17 cellular contexts compared by ENCODE assay signal in the genomic region with DNA sequence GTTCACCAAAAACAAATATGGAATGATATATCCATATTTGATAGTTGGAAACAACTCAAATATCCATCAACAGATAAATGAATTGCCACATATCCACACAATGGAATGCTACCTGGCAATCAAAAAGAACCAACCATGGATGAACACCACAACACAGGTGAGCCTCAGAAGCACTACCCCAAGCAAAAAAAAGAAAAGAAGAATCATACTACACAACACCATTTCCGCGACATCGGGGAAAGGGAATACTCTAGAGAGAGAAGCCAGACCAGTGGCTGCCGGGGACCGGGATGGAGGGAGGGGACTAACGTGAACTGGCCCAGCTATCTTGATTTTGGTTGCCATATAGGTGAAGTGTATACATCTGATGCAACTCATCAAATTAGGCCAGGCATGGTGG. TPM values are rescaled to one million over a fixed set of nuclear protein-coding genes. Genes with fewer than 3 reads are reported as not detected.
DNase-seq lines count a peak whose midpoint lies in the region; ATAC-seq and TF ChIP-seq lines count a peak whose summit lies in the region.
"Had no signal": no experiment of that assay in that cellular context is flagged by ENCODE, and none has a peak within 500 bp of the region (broad histone marks: within the 10 kb centered on the region; RNA-seq: fewer than 3 reads in every experiment).

No MANE protein-coding gene starts in this region.

- H3K4me1 Mint-ChIP-seq in WTC11, result peaks cover 45% of the 10 kb centered on the region
- peaks cover 32% of the 10 kb centered on the region for H3K4me1 Mint-ChIP-seq in endodermal cell

- H3K9ac ChIP-seq in endodermal cell (ENCODE audit: extremely low read depth, low read length, poor library complexity, severe bottlenecking), result no peak overlapping the region

- TF ChIP-seq POLR2A in right lobe of liver (IDR thresholded peaks at IDR 0.05), result no peak

- H3K27me3 Mint-ChIP-seq in WTC11 (ENCODE audit: low read depth) (no peaks in the 10 kb centered on the region), endodermal cell (ENCODE audit: insufficient read depth) (no peaks in the 10 kb centered on the region)

- H3K9me3 ChIP-seq in endodermal cell (ENCODE audit: control insufficient read depth, low read length), result no peaks in the 10 kb centered on the region
- no peaks in the 10 kb centered on the region for H3K9me3 ChIP-seq in right lobe of liver
- H3K9me3 ChIP-seq: HAP-1 had no signal

- no peaks in the 10 kb centered on the region for H3K36me3 Mint-ChIP-seq in WTC11
- H3K36me3 Mint-ChIP-seq in endodermal cell (ENCODE audit: low read depth), result peaks cover 4% of the 10 kb centered on the region
- H3K36me3 Mint-ChIP-seq: CD8-positive, alpha-beta T cell had no signal

- peak overlapping the region; percentile 39; the same call in 1 of the 2 replicates for H3K27ac ChIP-seq in 22Rv1
- H3K27ac ChIP-seq in endodermal cell (ENCODE audit: low read depth, low read length), result no peak overlapping the region
- H3K27ac ChIP-seq in right lobe of liver, result peak overlapping the region; percentile 89 to 96 (median 92)
- H3K27ac ChIP-seq: C4-2B had no signal

- CTCF ChIA-PET in WTC11 (lab: Charles Lee), result no interaction called here

- WGBS in endodermal cell (ENCODE audit: insufficient coverage in 1 of 2, insufficient read length in 1 of 2), 2 experiments, result 97% methylated on average over 6 of the region's 6 CpGs; no CpG with 5 or more reads in 1 of the 2 experiments
- WGBS in right lobe of liver (ENCODE audit: insufficient coverage, low coverage, low lambda C conversion rate, missing lambda C conversion rate), result 98% methylated on average over 6 of the region's 6 CpGs

- no peak overlapping the region for H3K4me3 ChIP-seq in endodermal cell (ENCODE audit: low read length)
- no peak overlapping the region for H3K4me3 ChIP-seq in right lobe of liver
- H3K4me3 ChIP-seq: GM12878, HAP-1, K562 had no signal

- no peak for DNase-seq in WTC11 (ENCODE audit: low spot score)
- no peak for DNase-seq in endodermal cell
- no peak for DNase-seq in right lobe of liver
- DNase-seq in NCI-H146 (lab: John Stamatoyannopoulos, UW), result no peak
- no peak for DNase-seq in HuH-7 (ENCODE audit: low spot score)
- DNase-seq in AG08396 (ENCODE audit: low spot score), result no peak
- DNase-seq: CD8-positive, alpha-beta T cell; DMS 273 treated with DMSO at 0.1 percent for 48 hours; DMS53; DND-41; EL; IMR-90 had no signal

- TF ChIP-seq CTCF in 22Rv1 (IDR thresholded peaks at IDR 0.05), result no peak
- no peak for TF ChIP-seq CTCF in WTC11 (IDR thresholded peaks at IDR 0.05)
- TF ChIP-seq CTCF in endodermal cell (conservative IDR thresholded peaks at IDR 0.05), result no peak
- TF ChIP-seq CTCF in right lobe of liver (IDR thresholded peaks at IDR 0.05), result no peak

- H3K9me3 Mint-ChIP-seq in WTC11, result no peaks in the 10 kb centered on the region
- H3K9me3 Mint-ChIP-seq in endodermal cell, result no peaks in the 10 kb centered on the region
- H3K9me3 Mint-ChIP-seq: CD8-positive, alpha-beta T cell had no signal

- POLR2A ChIA-PET in WTC11 (lab: Charles Lee), result no interaction called here

- H3K4me1 ChIP-seq in endodermal cell (ENCODE audit: control insufficient read depth, insufficient read depth, low read length) (peaks cover 4% of the 10 kb centered on the region), right lobe of liver (peaks cover 0 to 54% (median 22%) of the 10 kb centered on the region in 4 donors)

- intact Hi-C loops in right lobe of liver (cut with DNase I), result no loop called here

- no peak for ATAC-seq in WTC11
- no peak for ATAC-seq in right lobe of liver
- ATAC-seq: CD8-positive, alpha-beta T cell; GM12878; K562 had no signal

- H3K27ac Mint-ChIP-seq in WTC11 (peak overlapping the region; percentile 69), endodermal cell (peak overlapping the region; percentile 69)
- H3K27ac Mint-ChIP-seq: CD8-positive, alpha-beta T cell had no signal

- H3K36me3 ChIP-seq in endodermal cell (ENCODE audit: control insufficient read depth, insufficient read depth, low read length), result no peaks in the 10 kb centered on the region
- H3K36me3 ChIP-seq in right lobe of liver, result no peaks in the 10 kb centered on the region

- H3K4me3 Mint-ChIP-seq in WTC11 (no peak overlapping the region), endodermal cell (no peak overlapping the region)
- H3K4me3 Mint-ChIP-seq: CD8-positive, alpha-beta T cell had no signal

- H3K27me3 ChIP-seq in endodermal cell (ENCODE audit: control insufficient read depth, insufficient read depth, low read length, poor library complexity, severe bottlenecking) (no peaks in the 10 kb centered on the region), right lobe of liver (no peaks in the 10 kb centered on the region)

TF ChIP-seq in WTC11, 78 proteins besides CTCF, POLR2A, EP300 and RAD21:
- TF ChIP-seq TEAD4 (CRISPR knock-in tag; IDR thresholded peaks at IDR 0.05) (no peak), GTF2I (CRISPR knock-in tag; conservative IDR thresholded peaks at IDR 0.05) (no peak), TEAD1 (CRISPR knock-in tag; IDR thresholded peaks at IDR 0.05) (no peak), ZNF425 (CRISPR knock-in tag; conservative IDR thresholded peaks at IDR 0.05) (no peak), OVOL2 (CRISPR knock-in tag; IDR thresholded peaks at IDR 0.05; ENCODE audit: borderline replicate concordance) (no peak), ATF1 (CRISPR knock-in tag; IDR thresholded peaks at IDR 0.05) (no peak), SMAD3 (CRISPR knock-in tag; IDR thresholded peaks at IDR 0.05; ENCODE audit: borderline replicate concordance) (no peak), MYBL2 (CRISPR knock-in tag; IDR thresholded peaks at IDR 0.05) (no peak), ETV6 (CRISPR knock-in tag; IDR thresholded peaks at IDR 0.05) (no peak), ZNF121 (CRISPR knock-in tag; IDR thresholded peaks at IDR 0.05) (no peak)
TF ChIP-seq in WTC11: peak in this region for 0.

RNA-seq across cellular contexts. Expression of gene SCARB1, which starts 41.4 kb away (rescaled TPM):
- total RNA-seq in WTC11 (2021), result 68.3 to 71.0 TPM (median 70.8 TPM) in 3 replicates
- total RNA-seq in endodermal cell, result 10 to 100 TPM; 33.0 to 36.2 TPM
- 26.1 TPM for polyA plus RNA-seq in endodermal cell (2013, experiment 1 of 2)
- 30.2 TPM for polyA plus RNA-seq in endodermal cell (2013, experiment 2 of 2)
- total RNA-seq in right lobe of liver, result 100 to 1,000 TPM; 128 to 359 (median 214) TPM
